8 cellular contexts compared by ENCODE assay signal in genomic region chr19:44164673-44165512, GRCh38. TPM values are rescaled to one million over a fixed set of nuclear protein-coding genes. Genes with fewer than 3 reads are reported as not detected.
A peak's percentile ranks its signal among the peaks of the same experiment; 100 is the strongest.
DNase-seq lines count a peak whose midpoint lies in the region; ATAC-seq and TF ChIP-seq lines count a peak whose summit lies in the region.

TSS of gene ZNF226 (plus strand) at chr19:44165100. CDS start at chr19:44170081, 4,981 bp downstream.

- H3K4me3 ChIP-seq in GM23338 (peak within 1 kb of the TSS; percentile 62), Loucy (ENCODE audit: low read length, poor library complexity, severe bottlenecking) (peak within 1 kb of the TSS; percentile 85), fibroblast of villous mesenchyme (ENCODE audit: low read depth, low read length) (peak within 1 kb of the TSS; percentile 96), neural cell (ENCODE audit: low read length) (peak within 1 kb of the TSS; percentile 75), stomach (peak within 1 kb of the TSS; percentile 72 to 83 (median 81))

- DNase-seq in Daoy (ENCODE audit: low read depth) (peak; percentile 98), GM23338 (ENCODE audit: low spot score) (peak; percentile 99), SHP77 (lab: John Stamatoyannopoulos, UW) (peak; percentile 98), fibroblast of villous mesenchyme (ENCODE audit: low read depth) (peak; percentile 98), stomach (peak; percentile 91)
- peak; percentile 92 for DNase-seq in activated effector memory CD4-positive, alpha-beta T cell treated with anti-CD3 and anti-CD28 coated beads, Interleukin-2, amount 50 U/mL, for 16 hours

- no peaks in the 10 kb centered on the region for H3K9me2 ChIP-seq in GM23338 (ENCODE audit: insufficient read depth)
- no peaks in the 10 kb centered on the region for H3K9me2 ChIP-seq in Loucy (replicated peaks; ENCODE audit: low read depth, low read length)
- no peaks in the 10 kb centered on the region for H3K9me2 ChIP-seq in neural cell (ENCODE audit: insufficient read depth, low read length)

- H2AFZ ChIP-seq in GM23338 (peak within 1 kb of the TSS; percentile 28), Loucy (ENCODE audit: low read length) (peak within 1 kb of the TSS; percentile 97), neural cell (ENCODE audit: low read depth, low read length) (peak within 1 kb of the TSS; percentile 61)

- WGBS in stomach, 5 donors: 0 to 1% (median 1%) methylated on average over 32 of the region's 32 CpGs

- no peak for TF ChIP-seq RAD21 in neural cell (conservative IDR thresholded peaks at IDR 0.05)

- no peaks in the 10 kb centered on the region for H3K27me3 ChIP-seq in GM23338 (ENCODE audit: insufficient read depth)
- peaks cover 16% of the 10 kb centered on the region for H3K27me3 ChIP-seq in Loucy (ENCODE audit: insufficient read depth, low read length, poor library complexity, severe bottlenecking)
- H3K27me3 ChIP-seq in neural cell (ENCODE audit: insufficient read depth, low read depth, low read length): no peaks in the 10 kb centered on the region
- H3K27me3 ChIP-seq in stomach: no peaks in the 10 kb centered on the region

- H3K4me1 ChIP-seq in GM23338 (ENCODE audit: insufficient read depth) (peaks cover 10% of the 10 kb centered on the region), Loucy (ENCODE audit: insufficient read depth, low read length, poor library complexity, severe bottlenecking) (peaks cover 42% of the 10 kb centered on the region), stomach (peaks cover 7 to 22% (median 15%) of the 10 kb centered on the region in 4 donors)

- 0 out of 2 replicates have a peak, but pooled peaks cover 15% of the 10 kb centered on the region for H3K36me3 ChIP-seq in GM23338 (ENCODE audit: insufficient read depth)
- H3K36me3 ChIP-seq in Loucy (ENCODE audit: insufficient read depth, low read length): peaks cover under 1% of the 10 kb centered on the region; the same call in 1 of the 2 replicates
- H3K36me3 ChIP-seq in neural cell (ENCODE audit: insufficient read depth, low read length): peaks cover 5% of the 10 kb centered on the region
- H3K36me3 ChIP-seq in stomach: peaks cover 8 to 38% (median 35%) of the 10 kb centered on the region in 4 donors

- intact Hi-C loops in stomach (cut with DNase I; ENCODE audit: low total_unique reads): no loop called here

- peak within 1 kb of the TSS; percentile 85 for H3K9ac ChIP-seq in Loucy (ENCODE audit: low read depth, low read length, poor library complexity, severe bottlenecking)
- peak within 1 kb of the TSS; percentile 83 for H3K9ac ChIP-seq in neural cell (ENCODE audit: low read length)

- H3K27ac Mint-ChIP-seq in GM23338: peak within 1 kb of the TSS; percentile 98

- H3K9me3 ChIP-seq in Loucy (ENCODE audit: insufficient read depth, low read depth, low read length) (no peaks in the 10 kb centered on the region), neural cell (ENCODE audit: low read length) (no peaks in the 10 kb centered on the region), stomach (peaks cover 19 to 81% (median 50%) of the 10 kb centered on the region in 4 donors)

- peak within 1 kb of the TSS; percentile 99 for H3K4me3 Mint-ChIP-seq in GM23338

- peak; percentile 99 for ATAC-seq in GM23338

- H3K27ac ChIP-seq in GM23338 (ENCODE audit: low read depth): peak within 1 kb of the TSS; percentile 67
- H3K27ac ChIP-seq in neural cell (ENCODE audit: low read length): peak within 1 kb of the TSS; percentile 91
- H3K27ac ChIP-seq in stomach: peak within 1 kb of the TSS; percentile 84 to 90 (median 86)

- TF ChIP-seq EP300 in neural cell (conservative IDR thresholded peaks at IDR 0.05; ENCODE audit: poor library complexity, severe bottlenecking): no peak
- TF ChIP-seq EP300 in stomach (IDR thresholded peaks at IDR 0.05): no peak

- peaks cover 3% of the 10 kb centered on the region for H3K27me3 Mint-ChIP-seq in GM23338 (ENCODE audit: insufficient read depth, low read depth, poor library complexity)

- TF ChIP-seq POLR2A in stomach (IDR thresholded peaks at IDR 0.05): no peak

- H3K4me1 Mint-ChIP-seq in GM23338: peaks cover 7% of the 10 kb centered on the region; the same call in 2 of the 3 replicates

- H4K20me1 ChIP-seq in GM23338 (replicated peaks; ENCODE audit: insufficient read depth) (no peaks in the 10 kb centered on the region), Loucy (ENCODE audit: insufficient read depth, low read length, poor library complexity, severe bottlenecking) (peaks cover 16% of the 10 kb centered on the region), neural cell (ENCODE audit: insufficient read depth) (no peaks in the 10 kb centered on the region)

- H3K4me2 ChIP-seq in GM23338 (peak within 1 kb of the TSS; percentile 85), Loucy (ENCODE audit: low read depth, low read length, poor library complexity, severe bottlenecking) (peak within 1 kb of the TSS; percentile 99), neural cell (ENCODE audit: low read length) (peak within 1 kb of the TSS; percentile 61)

- H3F3A ChIP-seq in GM23338 (replicated peaks; ENCODE audit: low read depth) (no peaks in the 10 kb centered on the region), Loucy (ENCODE audit: low read depth) (no peaks in the 10 kb centered on the region), neural cell (ENCODE audit: insufficient read depth, low read length, poor library complexity, severe bottlenecking) (no peaks in the 10 kb centered on the region)

- H3K79me2 ChIP-seq in GM23338 (replicated peaks; ENCODE audit: insufficient read depth): peaks cover 41% of the 10 kb centered on the region
- H3K79me2 ChIP-seq in Loucy (ENCODE audit: insufficient read depth, low read length): peaks cover 47% of the 10 kb centered on the region
- peaks cover 41% of the 10 kb centered on the region for H3K79me2 ChIP-seq in neural cell (replicated peaks; ENCODE audit: insufficient read depth, low read length)

- no peaks in the 10 kb centered on the region; the same call in 2 of the 3 replicates for H3K9me3 Mint-ChIP-seq in GM23338

- H3K36me3 Mint-ChIP-seq in GM23338 (ENCODE audit: low read depth): peaks cover 30% of the 10 kb centered on the region

- no peak for TF ChIP-seq CTCF in GM23338 (conservative IDR thresholded peaks at IDR 0.05; ENCODE audit: low read depth in 2 of 2)
- no peak for TF ChIP-seq CTCF in Loucy (conservative IDR thresholded peaks at IDR 0.05; ENCODE audit: low read length)
- no peak for TF ChIP-seq CTCF in fibroblast of villous mesenchyme (IDR thresholded peaks at IDR 0.05; ENCODE audit: insufficient read depth, low read depth, low read length)
- TF ChIP-seq CTCF in neural cell (IDR thresholded peaks at IDR 0.05; ENCODE audit: poor library complexity, severe bottlenecking): peak; percentile 19
- no peak for TF ChIP-seq CTCF in stomach (IDR thresholded peaks at IDR 0.05)

TF ChIP-seq in GM23338, 12 proteins besides CTCF, POLR2A, EP300 and RAD21:
- TF ChIP-seq ZNF331 (CRISPR knock-in tag; IDR thresholded peaks at IDR 0.05; ENCODE audit: low read depth) (no peak), ETS1 (IDR thresholded peaks at IDR 0.05) (peak; percentile 99), CREB1 (CRISPR knock-in tag; IDR thresholded peaks at IDR 0.05; ENCODE audit: low read depth) (peak; percentile 63), POLR2AphosphoS5 (IDR thresholded peaks at IDR 0.05; ENCODE audit: low read depth) (peak; percentile 77)

TF ChIP-seq in neural cell, 6 proteins besides CTCF, POLR2A, EP300 and RAD21:
- TF ChIP-seq POLR2AphosphoS5 (IDR thresholded peaks at IDR 0.05) (peak; percentile 83), SMC3 (conservative IDR thresholded peaks at IDR 0.05; ENCODE audit: poor library complexity) (peak; percentile 47), EZH2 (IDR thresholded peaks at IDR 0.05; ENCODE audit: borderline replicate concordance, insufficient read depth, low read length, poor library complexity, severe bottlenecking) (no peak), MXI1 (conservative IDR thresholded peaks at IDR 0.05; ENCODE audit: poor library complexity, severe bottlenecking) (peak; percentile 68), TAF1 (IDR thresholded peaks at IDR 0.05; ENCODE audit: low read depth) (peak; percentile 33)
- TF ChIP-seq, protein P1, sequence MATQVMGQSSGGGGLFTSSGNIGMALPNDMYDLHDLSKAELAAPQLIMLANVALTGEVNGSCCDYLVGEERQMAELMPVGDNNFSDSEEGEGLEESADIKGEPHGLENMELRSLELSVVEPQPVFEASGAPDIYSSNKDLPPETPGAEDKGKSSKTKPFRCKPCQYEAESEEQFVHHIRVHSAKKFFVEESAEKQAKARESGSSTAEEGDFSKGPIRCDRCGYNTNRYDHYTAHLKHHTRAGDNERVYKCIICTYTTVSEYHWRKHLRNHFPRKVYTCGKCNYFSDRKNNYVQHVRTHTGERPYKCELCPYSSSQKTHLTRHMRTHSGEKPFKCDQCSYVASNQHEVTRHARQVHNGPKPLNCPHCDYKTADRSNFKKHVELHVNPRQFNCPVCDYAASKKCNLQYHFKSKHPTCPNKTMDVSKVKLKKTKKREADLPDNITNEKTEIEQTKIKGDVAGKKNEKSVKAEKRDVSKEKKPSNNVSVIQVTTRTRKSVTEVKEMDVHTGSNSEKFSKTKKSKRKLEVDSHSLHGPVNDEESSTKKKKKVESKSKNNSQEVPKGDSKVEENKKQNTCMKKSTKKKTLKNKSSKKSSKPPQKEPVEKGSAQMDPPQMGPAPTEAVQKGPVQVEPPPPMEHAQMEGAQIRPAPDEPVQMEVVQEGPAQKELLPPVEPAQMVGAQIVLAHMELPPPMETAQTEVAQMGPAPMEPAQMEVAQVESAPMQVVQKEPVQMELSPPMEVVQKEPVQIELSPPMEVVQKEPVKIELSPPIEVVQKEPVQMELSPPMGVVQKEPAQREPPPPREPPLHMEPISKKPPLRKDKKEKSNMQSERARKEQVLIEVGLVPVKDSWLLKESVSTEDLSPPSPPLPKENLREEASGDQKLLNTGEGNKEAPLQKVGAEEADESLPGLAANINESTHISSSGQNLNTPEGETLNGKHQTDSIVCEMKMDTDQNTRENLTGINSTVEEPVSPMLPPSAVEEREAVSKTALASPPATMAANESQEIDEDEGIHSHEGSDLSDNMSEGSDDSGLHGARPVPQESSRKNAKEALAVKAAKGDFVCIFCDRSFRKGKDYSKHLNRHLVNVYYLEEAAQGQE (IDR thresholded peaks at IDR 0.05; ENCODE audit: borderline replicate concordance): peak; percentile 79

RNA-seq across cellular contexts. Expression of gene ZNF226, which starts in this region (rescaled TPM):
- 8.1 and 12.8 TPM in 2 replicates for total RNA-seq in Daoy (2014; rRNA removed; shearing (Covaris generic))
- 11.7 and 18.5 TPM in 2 replicates for total RNA-seq in GM23338 (2014; rRNA removed; shearing (Covaris generic))
- polyA plus RNA-seq in GM23338 (2016; fragmentation: Nextera tagmentation; extraction: Ambion mirVana) (7.6 and 10.5 TPM in 2 replicates), neural cell (39.0 and 39.3 TPM in 2 replicates), stomach (10 to 100 TPM; 11.7 to 21.4 (median 14.9) TPM)
- total RNA-seq in fibroblast of villous mesenchyme (15.5 and 21.2 TPM in 2 replicates), stomach (10 to 100 TPM in 3 of 5 donors, 1 to 10 TPM in 2; 9.3 to 49.2 (median 25.8) TPM)
- polyA minus RNA-seq in neural cell: 90.8 and 105 TPM in 2 replicates

Comparison
In these comparisons a context has a peak if more than half of its experiments do, and no peak if none do; other contexts are left out.
1. Peak in every context shown above with its lines: DNase-seq, ATAC-seq, H3K4me3 ChIP-seq and H3K27ac ChIP-seq.
2. H2AFZ ChIP-seq: peak in every context shown above with its lines; median percentile 97 in Loucy; 61 in neural cell; 28 in GM23338.